Comparison of ENCODE assay signal across 8 cellular contexts in the genomic region with DNA sequence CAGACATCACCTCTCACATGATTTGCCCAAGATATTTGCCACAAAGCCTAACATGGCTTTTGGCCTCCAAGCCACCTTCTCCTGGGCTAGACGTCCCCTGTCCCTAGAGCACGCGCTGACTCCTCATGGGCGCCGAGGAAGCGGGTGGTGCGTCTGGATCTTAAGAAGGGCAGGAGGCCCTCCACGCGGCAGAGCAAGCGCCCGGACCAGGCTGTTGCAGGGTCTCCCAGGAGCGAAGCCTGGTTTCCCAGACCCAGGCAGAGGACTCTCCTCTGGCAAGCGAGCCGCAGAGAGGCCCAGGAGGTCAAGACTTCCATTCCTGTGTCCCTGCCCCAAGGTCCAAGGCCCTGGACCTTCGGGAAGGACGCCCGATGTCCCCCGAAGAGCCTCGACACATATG.
"Had no signal": no experiment of that assay in that cellular context is flagged by ENCODE, and none has a peak within 500 bp of the region (broad histone marks: within the 10 kb centered on the region; RNA-seq: fewer than 3 reads in every experiment).

No MANE protein-coding gene starts in this region.

- DNase-seq: IMR-90, KBM-7, KG1 had no signal

- ATAC-seq: HepG2, K562 had no signal

- H3K36me3 Mint-ChIP-seq: IgD-negative memory B cell had no signal

- H3K4me3 Mint-ChIP-seq: IgD-negative memory B cell had no signal

- H3K4me3 ChIP-seq: K562 had no signal

- H3K27ac ChIP-seq: HL-60 had no signal

- H3K9me3 Mint-ChIP-seq: IgD-negative memory B cell had no signal

- H3K4me1 Mint-ChIP-seq: IgD-negative memory B cell had no signal

- FAIRE-seq: HepG2, HTR-8/SVneo, K562 had no signal
